In genomic region chr5:109359643-109360042, GRCh38 we compare ENCODE assay signal across 30 cellular contexts.
"Had no signal": no experiment of that assay in that cellular context is flagged by ENCODE, and none has a peak within 500 bp of the region (broad histone marks: within the 10 kb centered on the region; RNA-seq: fewer than 3 reads in every experiment).

No MANE protein-coding gene starts in this region.

- H3K27ac Mint-ChIP-seq: nephron; neural progenitor cell; progenitor cell of endocrine pancreas; stimulated activated memory B cell treated with anti-CD40 and anti-IgM and Interleukin-4, amounts not matched to agents 10 μg/mL and 1 μg/mL and 100 μg/mL, for 72 hours; stimulated activated naive CD8-positive, alpha-beta T cell treated with anti-CD3 and anti-CD28 coated beads, Interleukin-15, amount 100 ng/mL, for 72 hours had no signal

- H3K9me3 ChIP-seq: ovary, psoas muscle, spleen, thoracic aorta, thyroid gland, tibial nerve, upper lobe of left lung, vagina had no signal

- H3K4me3 ChIP-seq: neural progenitor cell, ovary, psoas muscle, skin epidermis, smooth muscle cell, spleen, thoracic aorta, thyroid gland, tibial nerve, upper lobe of left lung, vagina had no signal

- FAIRE-seq: urothelium cell line had no signal

- H3K4me1 ChIP-seq: neural progenitor cell, thyroid gland, upper lobe of left lung had no signal

- H3K27me3 ChIP-seq: neural progenitor cell, ovary, spleen, thyroid gland, tibial nerve, upper lobe of left lung, vagina had no signal

- H3K4me3 Mint-ChIP-seq: natural killer cell; nephron; neural progenitor cell; stimulated activated memory B cell treated with anti-CD40 and anti-IgM and Interleukin-4, amounts not matched to agents 10 μg/mL and 1 μg/mL and 100 μg/mL, for 72 hours; stimulated activated naive CD8-positive, alpha-beta T cell treated with anti-CD3 and anti-CD28 coated beads, Interleukin-15, amount 100 ng/mL, for 72 hours had no signal

- H3K4me2 ChIP-seq: neural progenitor cell, smooth muscle cell had no signal

- H3K4me1 Mint-ChIP-seq: nephron, neural progenitor cell had no signal

- H3K27me3 Mint-ChIP-seq: progenitor cell of endocrine pancreas; stimulated activated memory B cell treated with anti-CD40 and anti-IgM and Interleukin-4, amounts not matched to agents 10 μg/mL and 1 μg/mL and 100 μg/mL, for 72 hours; stimulated activated naive CD8-positive, alpha-beta T cell treated with anti-CD3 and anti-CD28 coated beads, Interleukin-15, amount 100 ng/mL, for 72 hours had no signal

- DNase-seq: natural killer cell; occipital lobe; ovary; posterior cingulate gyrus; psoas muscle; right cardiac atrium; spleen; stimulated activated CD4-positive, alpha-beta T cell treated with anti-CD3 and anti-CD28 coated beads, Interleukin-12 subunit alpha, Interleukin-12 subunit beta, amount 100 ng/mL, for 4 hours; stimulated activated CD4-positive, alpha-beta T cell treated with anti-CD3 and anti-CD28 coated beads, Interleukin-1b, Interleukin-23, amount 100 ng/mL, for 48 hours; stimulated activated CD4-positive, alpha-beta T cell treated with anti-CD3 and anti-CD28 coated beads, Interleukin-4, amount 100 ng/mL, for 1 hour; stimulated activated CD4-positive, alpha-beta T cell treated with anti-CD3 and anti-CD28 coated beads, Interleukin-4, amount 100 ng/mL, for 4 hours; stimulated activated CD8-positive, alpha-beta memory T cell treated with anti-CD3 and anti-CD28 coated beads, Interleukin-4, amount 100 ng/mL, for 48 hours; stimulated activated naive CD4-positive, alpha-beta T cell; stimulated activated naive CD8-positive, alpha-beta T cell treated with anti-CD3 and anti-CD28 coated beads, Interleukin-15, amount 100 ng/mL, for 72 hours; stimulated activated naive CD8-positive, alpha-beta T cell treated with anti-CD3 and anti-CD28 coated beads, Interleukin-15, Interleukin-2, amounts not matched to agents 100 U/mL and 50 U/mL, for 24 hours; thyroid gland; trophoblast cell; upper lobe of left lung had no signal

- H3K27ac ChIP-seq: neural progenitor cell, ovary, parathyroid adenoma, psoas muscle, skin epidermis, spleen, thoracic aorta, thyroid gland, tibial nerve, upper lobe of left lung, vagina had no signal

- H3K9me3 Mint-ChIP-seq: natural killer cell; nephron; neural progenitor cell; stimulated activated memory B cell treated with anti-CD40 and anti-IgM and Interleukin-4, amounts not matched to agents 10 μg/mL and 1 μg/mL and 100 μg/mL, for 72 hours; stimulated activated naive CD8-positive, alpha-beta T cell treated with anti-CD3 and anti-CD28 coated beads, Interleukin-15, amount 100 ng/mL, for 72 hours had no signal

- H3K36me3 ChIP-seq: ovary had no signal

- ATAC-seq: natural killer cell; psoas muscle; right cardiac atrium; sciatic nerve; stimulated activated memory B cell treated with anti-CD40 and anti-IgM and Interleukin-4, amounts not matched to agents 10 μg/mL and 1 μg/mL and 100 μg/mL, for 72 hours; stimulated activated naive CD8-positive, alpha-beta T cell treated with anti-CD3 and anti-CD28 coated beads, Interleukin-15, amount 100 ng/mL, for 72 hours; stimulated activated naive CD8-positive, alpha-beta T cell treated with anti-CD3 and anti-CD28 coated beads, Interleukin-15, Interleukin-2, amounts not matched to agents 100 U/mL and 50 U/mL, for 24 hours had no signal

- H2AFZ ChIP-seq: neural progenitor cell, parathyroid adenoma had no signal

- H3K9ac ChIP-seq: neural progenitor cell, parathyroid adenoma had no signal
